In the genomic region with DNA sequence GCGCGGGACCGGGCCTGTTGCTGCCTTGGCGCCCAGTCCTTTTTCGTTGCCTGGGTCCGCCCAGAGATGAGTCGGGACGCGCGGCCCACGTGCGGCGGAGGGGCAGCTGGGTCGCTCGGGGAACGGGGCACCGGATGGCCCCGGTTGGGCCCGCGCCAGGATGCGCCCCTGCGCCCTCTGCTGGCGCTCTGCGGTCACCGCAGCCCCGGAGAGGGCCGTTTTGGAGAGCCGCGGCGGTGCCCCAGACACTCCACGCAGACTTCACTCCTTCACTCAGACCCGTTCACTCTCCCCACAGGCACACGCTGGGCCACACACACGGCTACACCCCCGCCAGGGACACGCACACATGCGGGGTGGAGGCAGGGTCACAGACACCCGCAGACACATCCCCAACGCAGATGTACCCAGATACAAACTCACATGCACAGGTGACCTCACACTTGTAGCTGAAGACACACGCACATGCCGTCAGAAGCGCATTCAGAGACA, we compare ENCODE assay signal across 8 cellular contexts. TPM values are rescaled to one million over a fixed set of nuclear protein-coding genes. Genes with fewer than 3 reads are reported as not detected.
DNase-seq lines count a peak whose midpoint lies in the region; ATAC-seq and TF ChIP-seq lines count a peak whose summit lies in the region.

No MANE protein-coding gene starts in this region.

- H3K36me3 ChIP-seq in heart left ventricle, result peaks cover 0 to 6% (median 0%) of the 10 kb centered on the region in 9 donors
- H3K36me3 ChIP-seq in uterus, result no peaks in the 10 kb centered on the region

- H3K9me3 ChIP-seq in heart left ventricle, result no peaks in the 10 kb centered on the region
- no peaks in the 10 kb centered on the region for H3K9me3 ChIP-seq in uterus

- ATAC-seq in HG03045 (IDR thresholded peaks at IDR 0.05; ENCODE audit: unreplicated experiment), result peak; percentile 58
- peak in 3 of 4 donors; percentile 80 to 88 (median 83) for ATAC-seq in heart left ventricle

- WGBS in heart left ventricle, 4 donors, result 9 to 32% (median 12%) methylated on average over 11 to 42 of the region's 42 CpGs

- peak; percentile 82 to 95 (median 90) for TF ChIP-seq CTCF in heart left ventricle (IDR thresholded peaks at IDR 0.05)
- peak; percentile 80 for TF ChIP-seq CTCF in retinal pigment epithelial cell (conservative IDR thresholded peaks at IDR 0.05; ENCODE audit: low read depth, low read length)
- peak; percentile 77 to 97 (median 93) for TF ChIP-seq CTCF in uterus (IDR thresholded peaks at IDR 0.05)

- H3K27ac ChIP-seq in heart left ventricle (peak overlapping the region in 6 of 12 donors; percentile 27 to 51 (median 42)), uterus (peak overlapping the region; percentile 20 to 59)

- in situ Hi-C loops in SK-MEL-5 (cut with HindIII; ENCODE audit: low pct_unique_long_range_greater_than_20kb, low sequenced_read_pairs), result no loop called here

- H3K27me3 ChIP-seq in heart left ventricle (no peaks in the 10 kb centered on the region), uterus (no peaks in the 10 kb centered on the region)

- TF ChIP-seq POLR2A in heart left ventricle (IDR thresholded peaks at IDR 0.05) (no peak), uterus (IDR thresholded peaks at IDR 0.05) (peak in 1 of 2 donors; percentile 13)

- DNase-seq in EL (peak; percentile 58), SK-MEL-5 (ENCODE audit: low read depth, low spot score) (peak; percentile 41), heart left ventricle (peak; percentile 56 to 86 (median 72)), retinal pigment epithelial cell (ENCODE audit: low read depth) (no peak), uterus (peak; percentile 57 to 81), NCI-H226 (no peak)
- peak; percentile 49 to 82 (median 65) for DNase-seq in activated naive CD4-positive, alpha-beta T cell (lab: John Stamatoyannopoulos, UW)

- peak overlapping the region; percentile 38 to 64 (median 56) for H3K4me3 ChIP-seq in heart left ventricle
- peak overlapping the region; percentile 22 for H3K4me3 ChIP-seq in retinal pigment epithelial cell (ENCODE audit: low read length)
- peak overlapping the region; percentile 2 to 46 for H3K4me3 ChIP-seq in uterus

- H3K4me1 ChIP-seq in heart left ventricle, result peaks cover 0 to 22% (median 3%) of the 10 kb centered on the region in 12 donors
- peaks cover 0 to 5% of the 10 kb centered on the region in 2 donors for H3K4me1 ChIP-seq in uterus

- intact Hi-C loops in heart left ventricle (cut with DNase I), result loop anchor here (2.0 to 10.0 kb wide), 12 partner anchors 97 to 190 kb away; partner anchors contain the start of gene MANBAL (in 1 of the 10)
- intact Hi-C loops in uterus (cut with DNase I; ENCODE audit: low total_unique reads), result loop anchor here (5.0 to 10.0 kb wide), 2 partner anchors 102 to 140 kb away; partner anchors contain the start of genes BLCAP and NNAT

RNA-seq across cellular contexts. Expression of gene SRC, which starts 38.8 kb away (rescaled TPM):
- total RNA-seq in SK-MEL-5 (2014; rRNA removed; shearing (Covaris generic)), result 5.7 and 7.3 TPM in 2 replicates
- 16.0 and 21.0 TPM in 2 replicates for polyA plus RNA-seq in SK-MEL-5 (2015; cell fraction: cytosol; rRNA removed)
- 27.1 and 30.4 TPM in 2 replicates for polyA plus RNA-seq in SK-MEL-5 (2015; cell fraction: nucleus; rRNA removed)
- total RNA-seq in heart left ventricle (10 to 100 TPM in 1 of 9 donors, 1 to 10 TPM in 8; 3.0 to 19.9 (median 5.2) TPM), uterus (100 to 1,000 TPM in 1 of 4 donors, 10 to 100 TPM in 3; 25.0 to 110 (median 34.1) TPM)
- 1 to 10 TPM; 2.5 to 3.0 TPM for polyA plus RNA-seq in heart left ventricle

Comparison
In these comparisons a context has a peak if more than half of its experiments do, and no peak if none do; other contexts are left out.
1. DNase-seq: peak in EL (single experiment), SK-MEL-5 (single experiment), activated naive CD4-positive, alpha-beta T cell (4 of 4), heart left ventricle (5 of 5) and uterus (2 of 2); none in retinal pigment epithelial cell (single experiment) and NCI-H226 (single experiment).
2. Peak in every context shown above with its lines, with median percentiles within 50 percentile points of each other: H3K4me3 ChIP-seq and CTCF ChIP-seq.